ENCODE assay signal across 21 cellular contexts in genomic region chr1:178916448-178917174, GRCh38. TPM values are rescaled to one million over a fixed set of nuclear protein-coding genes. Genes with fewer than 3 reads are reported as not detected.
A peak's percentile ranks its signal among the peaks of the same experiment; 100 is the strongest.
DNase-seq lines count a peak whose midpoint lies in the region; ATAC-seq and TF ChIP-seq lines count a peak whose summit lies in the region.
"Had no signal": no experiment of that assay in that cellular context is flagged by ENCODE, and none has a peak within 500 bp of the region (broad histone marks: within the 10 kb centered on the region; RNA-seq: fewer than 3 reads in every experiment).

No MANE protein-coding gene starts in this region.

- no peaks in the 10 kb centered on the region for H3K9me3 ChIP-seq in body of pancreas

- TF ChIP-seq CTCF in body of pancreas (IDR thresholded peaks at IDR 0.05) (no peak), progenitor cell of endocrine pancreas (IDR thresholded peaks at IDR 0.05; ENCODE audit: unreplicated experiment) (no peak)

- H3K4me3 Mint-ChIP-seq in progenitor cell of endocrine pancreas (ENCODE audit: low read depth): no peak overlapping the region
- H3K4me3 Mint-ChIP-seq: activated CD8-positive, alpha-beta memory T cell treated with anti-CD3 and anti-CD28 coated beads, Interleukin-2, amount 10 ng/mL, durations not matched to agents 7 days and 5 days; dendritic cell treated with granulocyte-macrophage colony-stimulating factor and Interleukin-4, amounts not matched to agents 40 ng/mL and 50 ng/mL, for 4 days; immature natural killer cell; T-helper 17 cell had no signal

- ATAC-seq in GM19043 (IDR thresholded peaks at IDR 0.05; ENCODE audit: low read depth, unreplicated experiment) (peak; percentile 44), HG03045 (IDR thresholded peaks at IDR 0.05; ENCODE audit: unreplicated experiment) (peak; percentile 50), body of pancreas (peak; percentile 15), GM18861 (IDR thresholded peaks at IDR 0.05; ENCODE audit: unreplicated experiment) (no peak)
- ATAC-seq: activated CD4-positive, CD25-positive, alpha-beta regulatory T cell treated with anti-CD3 and anti-CD28 coated beads, Interleukin-2, amount 50 U/mL, for 24 hours; activated CD8-positive, alpha-beta memory T cell treated with anti-CD3 and anti-CD28 coated beads, Interleukin-2, amount 10 ng/mL, durations not matched to agents 7 days and 5 days; T-helper 17 cell had no signal

- peak overlapping the region in 2 of 4 donors; percentile 6 to 43 for H3K27ac ChIP-seq in body of pancreas
- H3K27ac ChIP-seq: brain microvascular endothelial cell had no signal

- H3K9me3 Mint-ChIP-seq in progenitor cell of endocrine pancreas (ENCODE audit: low read depth): no peaks in the 10 kb centered on the region
- H3K9me3 Mint-ChIP-seq: dendritic cell treated with granulocyte-macrophage colony-stimulating factor and Interleukin-4, amounts not matched to agents 40 ng/mL and 50 ng/mL, for 4 days; immature natural killer cell had no signal

- no peaks in the 10 kb centered on the region for H3K36me3 ChIP-seq in body of pancreas (replicated peaks in 1 of 2; ENCODE audit: insufficient read depth in 1 of 2, low read depth in 2 of 2)

- peaks cover 37% of the 10 kb centered on the region for H3K4me1 Mint-ChIP-seq in progenitor cell of endocrine pancreas (ENCODE audit: low read depth)
- H3K4me1 Mint-ChIP-seq: activated CD8-positive, alpha-beta memory T cell treated with anti-CD3 and anti-CD28 coated beads, Interleukin-2, amount 10 ng/mL, durations not matched to agents 7 days and 5 days; immature natural killer cell; T-helper 17 cell had no signal

- H3K27ac Mint-ChIP-seq in progenitor cell of endocrine pancreas: peak overlapping the region; percentile 65
- H3K27ac Mint-ChIP-seq: activated CD8-positive, alpha-beta memory T cell treated with anti-CD3 and anti-CD28 coated beads, Interleukin-2, amount 10 ng/mL, durations not matched to agents 7 days and 5 days; dendritic cell treated with granulocyte-macrophage colony-stimulating factor and Interleukin-4, amounts not matched to agents 40 ng/mL and 50 ng/mL, for 4 days; immature natural killer cell; T-helper 17 cell had no signal

- no peaks in the 10 kb centered on the region for H3K27me3 ChIP-seq in body of pancreas
- H3K27me3 ChIP-seq: brain microvascular endothelial cell had no signal

- intact Hi-C loops in body of pancreas (cut with DNase I): no loop called here

- peaks cover 17% of the 10 kb centered on the region for H3K4me1 ChIP-seq in body of pancreas

- H3K4me3 ChIP-seq in body of pancreas: no peak overlapping the region

- H3K36me3 Mint-ChIP-seq in progenitor cell of endocrine pancreas (ENCODE audit: insufficient read depth): peaks cover 24% of the 10 kb centered on the region
- H3K36me3 Mint-ChIP-seq: activated CD8-positive, alpha-beta memory T cell treated with anti-CD3 and anti-CD28 coated beads, Interleukin-2, amount 10 ng/mL, durations not matched to agents 7 days and 5 days had no signal

- TF ChIP-seq POLR2A in body of pancreas (IDR thresholded peaks at IDR 0.05): no peak

- no peaks in the 10 kb centered on the region for H3K27me3 Mint-ChIP-seq in progenitor cell of endocrine pancreas
- H3K27me3 Mint-ChIP-seq: dendritic cell treated with granulocyte-macrophage colony-stimulating factor and Interleukin-4, amounts not matched to agents 40 ng/mL and 50 ng/mL, for 4 days had no signal

- DNase-seq in body of pancreas (no peak), progenitor cell of endocrine pancreas (ENCODE audit: low spot score, unreplicated experiment) (no peak), NCI-H1436 (lab: John Stamatoyannopoulos, UW) (no peak), NCI-H82 (lab: John Stamatoyannopoulos, UW) (no peak)
- no peak for DNase-seq in activated naive CD4-positive, alpha-beta T cell treated with Interleukin-2 at 50 U/mL for 16 hours
- DNase-seq: activated CD8-positive, alpha-beta memory T cell treated with anti-CD3 and anti-CD28 coated beads, Interleukin-2, amount 10 ng/mL, durations not matched to agents 7 days and 5 days; brain microvascular endothelial cell; EL; immature natural killer cell; mesendoderm; NCI-H1930; NCI-H510A treated with DMSO at 0.1 percent for 48 hours; SIG-M5; T-helper 17 cell had no signal

- 57 to 73% methylated on average over 5 of the region's 5 CpGs for WGBS in body of pancreas, 2 donors

RNA-seq across cellular contexts. Expression of gene ANGPTL1, which starts 45.7 kb away (rescaled TPM):
- total RNA-seq in body of pancreas (10 to 100 TPM in 1 of 2 donors, 1 to 10 TPM in 1; 9.3 to 19.8 TPM), progenitor cell of endocrine pancreas (0.22 TPM in 1 of 2 replicates, not detected in the other)
- total RNA-seq: activated CD8-positive, alpha-beta memory T cell treated with anti-CD3 and anti-CD28 coated beads, Interleukin-2, amount 10 ng/mL, durations not matched to agents 7 days and 5 days; glomerular endothelial cell; HT-29; T-helper 17 cell had no signal
